Comparison of ENCODE assay signal across 9 cellular contexts in genomic region chr10:70672993-70673928, GRCh38. TPM values are rescaled to one million over a fixed set of nuclear protein-coding genes. Genes with fewer than 3 reads are reported as not detected.
DNase-seq lines count a peak whose midpoint lies in the region; ATAC-seq, FAIRE-seq and TF ChIP-seq lines count a peak whose summit lies in the region.
"Had no signal": no experiment of that assay in that cellular context is flagged by ENCODE, and none has a peak within 500 bp of the region (broad histone marks: within the 10 kb centered on the region; RNA-seq: fewer than 3 reads in every experiment).

No MANE protein-coding gene starts in this region.

- H3K4me3 Mint-ChIP-seq in activated T-helper 1 cell treated with anti-CD3 and anti-CD28 coated beads, Interleukin-12 subunit alpha, Interleukin-12 subunit beta, Interleukin-2, Interleukin-4 antibody, amounts not matched to agents 30 ng/mL and 10 ng/mL and 1 ng/mL, durations not matched to agents 14 hours and 24 hours and 36 hours: peak overlapping the region; percentile 64
- peak overlapping the region; percentile 43 to 63 for H3K4me3 Mint-ChIP-seq in stimulated activated naive CD8-positive, alpha-beta T cell treated with anti-CD3 and anti-CD28 coated beads, Interleukin-15, amount 100 ng/mL, for 72 hours

- TF ChIP-seq CTCF in kidney (IDR thresholded peaks at IDR 0.05; ENCODE audit: borderline replicate concordance, extremely low read depth, insufficient read depth): no peak

- peaks cover 33% of the 10 kb centered on the region for H3K27me3 Mint-ChIP-seq in activated T-helper 1 cell treated with anti-CD3 and anti-CD28 coated beads, Interleukin-12 subunit alpha, Interleukin-12 subunit beta, Interleukin-2, Interleukin-4 antibody, amounts not matched to agents 30 ng/mL and 10 ng/mL and 1 ng/mL, durations not matched to agents 14 hours and 24 hours and 36 hours (ENCODE audit: insufficient read depth)
- peaks cover 56% of the 10 kb centered on the region for H3K27me3 Mint-ChIP-seq in stimulated activated naive CD8-positive, alpha-beta T cell treated with anti-CD3 and anti-CD28 coated beads, Interleukin-15, amount 100 ng/mL, for 72 hours

- H3K9me3 ChIP-seq in right cardiac atrium (ENCODE audit: control insufficient read depth, low read length) (no peaks in the 10 kb centered on the region), kidney (ENCODE audit: control insufficient read depth in 1 of 2, low read length in 2 of 2) (no peaks in the 10 kb centered on the region)

- H3K27ac ChIP-seq in right cardiac atrium (ENCODE audit: low read length): no peak overlapping the region
- H3K27ac ChIP-seq in kidney (ENCODE audit: low read depth in 2 of 2, low read length in 2 of 2): no peak overlapping the region
- H3K27ac ChIP-seq: 22Rv1 had no signal

- no peaks in the 10 kb centered on the region for H3K27me3 ChIP-seq in right cardiac atrium (ENCODE audit: control insufficient read depth, insufficient read depth)

- DNase-seq in DMS 273 (lab: John Stamatoyannopoulos, UW; ENCODE audit: unreplicated experiment) (peak; percentile 52), DMS 273 treated with DMSO at 0.1 percent for 48 hours (lab: John Stamatoyannopoulos, UW) (no peak), right cardiac atrium (peak; percentile 73 to 80 (median 75)), kidney (no peak)
- no peak for DNase-seq in activated T-helper 1 cell treated with anti-CD3 and anti-CD28 coated beads, Interleukin-12 subunit alpha, Interleukin-12 subunit beta, Interleukin-2, Interleukin-4 antibody, amounts not matched to agents 30 ng/mL and 10 ng/mL and 1 ng/mL, durations not matched to agents 14 hours and 24 hours and 36 hours (ENCODE audit: low spot score)
- no peak for DNase-seq in stimulated activated naive CD8-positive, alpha-beta T cell treated with anti-CD3 and anti-CD28 coated beads, Interleukin-15, amount 100 ng/mL, for 72 hours

- H3K36me3 Mint-ChIP-seq in activated T-helper 1 cell treated with anti-CD3 and anti-CD28 coated beads, Interleukin-12 subunit alpha, Interleukin-12 subunit beta, Interleukin-2, Interleukin-4 antibody, amounts not matched to agents 30 ng/mL and 10 ng/mL and 1 ng/mL, durations not matched to agents 14 hours and 24 hours and 36 hours (ENCODE audit: low read depth): no peaks in the 10 kb centered on the region

- no peaks in the 10 kb centered on the region for H3K36me3 ChIP-seq in kidney (ENCODE audit: control insufficient read depth in 1 of 2, insufficient read depth in 2 of 2, low read length in 2 of 2)

- ATAC-seq in right cardiac atrium (peak; percentile 29 to 74), HG03469 (IDR thresholded peaks at IDR 0.05; ENCODE audit: unreplicated experiment) (no peak), HG03521 (IDR thresholded peaks at IDR 0.05; ENCODE audit: unreplicated experiment) (no peak)
- no peak for ATAC-seq in stimulated activated naive CD8-positive, alpha-beta T cell treated with anti-CD3 and anti-CD28 coated beads, Interleukin-15, amount 100 ng/mL, for 72 hours

- WGBS in right cardiac atrium: 49% methylated on average over 15 of the region's 15 CpGs

- H3K9me3 Mint-ChIP-seq in activated T-helper 1 cell treated with anti-CD3 and anti-CD28 coated beads, Interleukin-12 subunit alpha, Interleukin-12 subunit beta, Interleukin-2, Interleukin-4 antibody, amounts not matched to agents 30 ng/mL and 10 ng/mL and 1 ng/mL, durations not matched to agents 14 hours and 24 hours and 36 hours: no peaks in the 10 kb centered on the region
- H3K9me3 Mint-ChIP-seq in stimulated activated naive CD8-positive, alpha-beta T cell treated with anti-CD3 and anti-CD28 coated beads, Interleukin-15, amount 100 ng/mL, for 72 hours: peaks cover 0 to 9% of the 10 kb centered on the region in 2 donors

- intact Hi-C loops in activated T-helper 1 cell treated with anti-CD3 and anti-CD28 coated beads, Interleukin-12 subunit alpha, Interleukin-12 subunit beta, Interleukin-2, Interleukin-4 antibody, amounts not matched to agents 30 ng/mL and 10 ng/mL and 1 ng/mL, durations not matched to agents 14 hours and 24 hours and 36 hours (cut with micrococcal nuclease): loop anchor here (2.0 kb wide), 1 partner anchor 16 kb away; no protein-coding TSS in a partner anchor
- intact Hi-C loops in right cardiac atrium (cut with DNase I): loop anchor here in 1 of 4 donors (10.0 kb wide), 1 partner anchor 98 kb away; no protein-coding TSS in a partner anchor
- intact Hi-C loops in kidney (cut with DNase I): no loop called here

- H3K4me3 ChIP-seq in right cardiac atrium (ENCODE audit: low read length) (peak overlapping the region; percentile 53), kidney (ENCODE audit: low read length in 2 of 2) (no peak overlapping the region)

- no peak overlapping the region for H3K9ac ChIP-seq in kidney (ENCODE audit: low read length in 2 of 2)

- peaks cover 13% of the 10 kb centered on the region for H3K4me1 Mint-ChIP-seq in activated T-helper 1 cell treated with anti-CD3 and anti-CD28 coated beads, Interleukin-12 subunit alpha, Interleukin-12 subunit beta, Interleukin-2, Interleukin-4 antibody, amounts not matched to agents 30 ng/mL and 10 ng/mL and 1 ng/mL, durations not matched to agents 14 hours and 24 hours and 36 hours (ENCODE audit: low read depth)
- H3K4me1 Mint-ChIP-seq in stimulated activated naive CD8-positive, alpha-beta T cell treated with anti-CD3 and anti-CD28 coated beads, Interleukin-15, amount 100 ng/mL, for 72 hours: peaks cover 18% of the 10 kb centered on the region

- no peak for FAIRE-seq in kidney (lab: Jason Lieb, UNC)

- H3K4me1 ChIP-seq in right cardiac atrium (ENCODE audit: control insufficient read depth, insufficient read depth, low read length): peaks cover 6% of the 10 kb centered on the region
- peaks cover 0 to 8% of the 10 kb centered on the region in 2 donors for H3K4me1 ChIP-seq in kidney (ENCODE audit: control insufficient read depth in 1 of 2, insufficient read depth in 1 of 2, low read depth in 1 of 2, low read length in 2 of 2)

- H3K27ac Mint-ChIP-seq in activated T-helper 1 cell treated with anti-CD3 and anti-CD28 coated beads, Interleukin-12 subunit alpha, Interleukin-12 subunit beta, Interleukin-2, Interleukin-4 antibody, amounts not matched to agents 30 ng/mL and 10 ng/mL and 1 ng/mL, durations not matched to agents 14 hours and 24 hours and 36 hours: no peak overlapping the region
- no peak overlapping the region for H3K27ac Mint-ChIP-seq in stimulated activated naive CD8-positive, alpha-beta T cell treated with anti-CD3 and anti-CD28 coated beads, Interleukin-15, amount 100 ng/mL, for 72 hours

RNA-seq across cellular contexts. Expression of gene ADAMTS14, which starts 1.0 kb away (rescaled TPM):
- total RNA-seq in activated T-helper 1 cell treated with anti-CD3 and anti-CD28 coated beads, Interleukin-12 subunit alpha, Interleukin-12 subunit beta, Interleukin-2, Interleukin-4 antibody, amounts not matched to agents 30 ng/mL and 10 ng/mL and 1 ng/mL, durations not matched to agents 14 hours and 24 hours and 36 hours: 0.21 and 0.37 TPM in 2 replicates
- total RNA-seq in right cardiac atrium: under 1 TPM; 0.03 to 0.36 (median 0.19) TPM
- polyA plus RNA-seq in right cardiac atrium: 0.14 TPM
- 0.47 TPM for total RNA-seq in kidney
- polyA plus RNA-seq in kidney (ENCODE audit: insufficient read depth, low read depth, low replicate concordance): not detected

Comparison
In these comparisons a context has a peak if more than half of its experiments do, and no peak if none do; other contexts are left out.
1. DNase-seq: peak in DMS 273 (single experiment) and right cardiac atrium (3 of 3); none in DMS 273 treated with DMSO at 0.1 percent for 48 hours (single experiment), activated T-helper 1 cell treated with anti-CD3 and anti-CD28 coated beads, Interleukin-12 subunit alpha, Interleukin-12 subunit beta, Interleukin-2, Interleukin-4 antibody, amounts not matched to agents 30 ng/mL and 10 ng/mL and 1 ng/mL, durations not matched to agents 14 hours and 24 hours and 36 hours (single experiment), stimulated activated naive CD8-positive, alpha-beta T cell treated with anti-CD3 and anti-CD28 coated beads, Interleukin-15, amount 100 ng/mL, for 72 hours (0 of 2) and kidney (single experiment).
2. ATAC-seq: peak in right cardiac atrium (2 of 2); none in stimulated activated naive CD8-positive, alpha-beta T cell treated with anti-CD3 and anti-CD28 coated beads, Interleukin-15, amount 100 ng/mL, for 72 hours (single experiment), HG03469 (single experiment) and HG03521 (single experiment).